ENCODE assay signal across 21 cellular contexts in genomic region chr15:81037952-81038743, GRCh38. TPM values are rescaled to one million over a fixed set of nuclear protein-coding genes. Genes with fewer than 3 reads are reported as not detected.
DNase-seq lines count a peak whose midpoint lies in the region; ATAC-seq, FAIRE-seq and TF ChIP-seq lines count a peak whose summit lies in the region.
"Had no signal": no experiment of that assay in that cellular context is flagged by ENCODE, and none has a peak within 500 bp of the region (broad histone marks: within the 10 kb centered on the region; RNA-seq: fewer than 3 reads in every experiment).

No MANE protein-coding gene starts in this region.

- no peaks in the 10 kb centered on the region for H3K27me3 ChIP-seq in liver (ENCODE audit: control insufficient read depth in 4 of 4, insufficient read depth in 4 of 4, low read length in 3 of 4)
- H3K27me3 ChIP-seq in HepG2 (ENCODE audit: control insufficient read depth in 1 of 2, insufficient read depth in 2 of 2, low read length in 2 of 2), result no peaks in the 10 kb centered on the region; a peak in 2 of 5 replicates
- no peaks in the 10 kb centered on the region for H3K27me3 ChIP-seq in esophagus squamous epithelium
- H3K27me3 ChIP-seq: BE2C had no signal

- TF ChIP-seq RAD21 in liver (IDR thresholded peaks at IDR 0.05) (no peak), HepG2 (CRISPR knock-in tag; IDR thresholded peaks at IDR 0.05) (no peak)

- H3K79me2 ChIP-seq in HepG2 (ENCODE audit: insufficient read depth, low read length), result no peaks in the 10 kb centered on the region

- no peaks in the 10 kb centered on the region for H3K9me3 ChIP-seq in liver (ENCODE audit: control insufficient read depth in 4 of 4, low read length in 3 of 4)
- H3K9me3 ChIP-seq in HepG2 (ENCODE audit: low read length), result no peaks in the 10 kb centered on the region
- H3K9me3 ChIP-seq in esophagus squamous epithelium, result no peaks in the 10 kb centered on the region
- H3K9me3 ChIP-seq: BE2C, SK-N-SH had no signal

- H3K36me3 ChIP-seq in liver (ENCODE audit: control insufficient read depth in 4 of 4, insufficient read depth in 3 of 4, low read depth in 1 of 4, low read length in 3 of 4), result no peaks in the 10 kb centered on the region
- no peaks in the 10 kb centered on the region for H3K36me3 ChIP-seq in HepG2 (replicated peaks in 1 of 2; ENCODE audit: control insufficient read depth in 1 of 2, insufficient read depth in 2 of 2, low read length in 2 of 2)
- H3K36me3 ChIP-seq in esophagus squamous epithelium, result no peaks in the 10 kb centered on the region
- H3K36me3 ChIP-seq: BE2C had no signal

- peaks cover 3% of the 10 kb centered on the region for H3K4me1 Mint-ChIP-seq in osteocyte (ENCODE audit: unreplicated experiment)

- intact Hi-C loops in HepG2 (cut with micrococcal nuclease; ENCODE audit: unreplicated experiment), result no loop called here
- intact Hi-C loops in esophagus squamous epithelium (cut with DNase I), result no loop called here

- no peak for TF ChIP-seq EP300 in HepG2 (IDR thresholded peaks at IDR 0.05; ENCODE audit: low read depth in 2 of 2, low read length in 2 of 2)
- no peak for TF ChIP-seq EP300 in HepG2 (CRISPR knock-in tag; IDR thresholded peaks at IDR 0.05; ENCODE audit: borderline replicate concordance)

- H3K9ac ChIP-seq in liver (ENCODE audit: low read depth in 1 of 2, low read length in 2 of 2) (peak overlapping the region in 1 of 2 donors; percentile 51), HepG2 (ENCODE audit: insufficient read depth, low read depth, low read length) (no peak overlapping the region)
- H3K9ac ChIP-seq: SK-N-SH had no signal

- in situ Hi-C loops in HepG2 (cut with HindIII; ENCODE audit: extremely low pct_ligation_motif_present, low pct_unique_long_range_greater_than_20kb), result no loop called here

- H3K27me3 Mint-ChIP-seq in osteocyte (ENCODE audit: unreplicated experiment), result no peaks in the 10 kb centered on the region
- H3K27me3 Mint-ChIP-seq: CD4-positive, CD25-positive, alpha-beta regulatory T cell had no signal

- H3K27ac ChIP-seq in liver (ENCODE audit: low read depth in 1 of 2, low read length in 2 of 2), result peak overlapping the region; percentile 89
- no peak overlapping the region for H3K27ac ChIP-seq in HepG2 (ENCODE audit: extremely low read length, insufficient read depth, low read length)
- H3K27ac ChIP-seq in esophagus squamous epithelium, result peak overlapping the region in 3 of 4 donors; percentile 9 to 56 (median 51)

- H3K4me3 ChIP-seq in liver (ENCODE audit: low read depth in 1 of 3, low read length in 3 of 3) (no peak overlapping the region), HepG2 (replicated peaks in 1 of 3; ENCODE audit: insufficient read depth in 1 of 3, low read depth in 2 of 3, low read length in 3 of 3) (no peak overlapping the region), esophagus squamous epithelium (no peak overlapping the region)

- TF ChIP-seq POLR2A in HepG2 (IDR thresholded peaks at IDR 0.05; ENCODE audit: insufficient read depth in 1 of 2, low read depth in 2 of 2, low read length in 2 of 2) (no peak), esophagus squamous epithelium (IDR thresholded peaks at IDR 0.05) (no peak)

- H4K20me1 ChIP-seq in HepG2 (ENCODE audit: insufficient read depth, low read length), result no peaks in the 10 kb centered on the region

- DNase-seq in HepG2 (ENCODE audit: low spot score), result no peak
- no peak for DNase-seq in esophagus squamous epithelium (lab: John Stamatoyannopoulos, UW)
- peak; percentile 73 for DNase-seq in osteocyte (ENCODE audit: extremely low spot score, unreplicated experiment)
- no peak for DNase-seq in epidermal melanocyte (ENCODE audit: insufficient read length, low spot score)
- DNase-seq in HuH-7 (ENCODE audit: low spot score), result no peak
- DNase-seq: BE2C; CD4-positive, CD25-positive, alpha-beta regulatory T cell; EL; GF-D8; NCI-H1092 treated with DMSO at 0.1 percent for 48 hours; NCI-H1436 treated with DMSO at 0.1 percent for 48 hours; NCI-H1930; NCI-H2227 treated with DMSO at 0.1 percent for 48 hours; NCI-H510A; NCI-H774; SIG-M5; SK-N-SH had no signal

- no TSS peak for BruUV-seq in HepG2 (replicated peaks; lab: Mats Ljungman, UMichigan)

- no peak overlapping the region for H3K4me2 ChIP-seq in HepG2 (ENCODE audit: low read depth, low read length)
- H3K4me2 ChIP-seq: SK-N-SH had no signal

- no peaks in the 10 kb centered on the region for H3K9me3 Mint-ChIP-seq in osteocyte (ENCODE audit: unreplicated experiment)

- H2AFZ ChIP-seq in HepG2 (ENCODE audit: low read length), result no peak overlapping the region

- ATAC-seq in HepG2, result no peak
- no peak for ATAC-seq in GM21619 (IDR thresholded peaks at IDR 0.05; ENCODE audit: unreplicated experiment)
- ATAC-seq: Panc1 had no signal

- CTCF ChIA-PET in HepG2 (lab: Yijun Ruan, JAX; ENCODE audit: low intra/inter-chr PET ratio, low total read pairs), result no interaction called here

- FAIRE-seq in HepG2 (lab: Jason Lieb, UNC), result no peak
- FAIRE-seq: H54 had no signal

- no peak overlapping the region for H3K4me3 Mint-ChIP-seq in osteocyte (ENCODE audit: unreplicated experiment)

- POLR2A ChIA-PET in HepG2 (lab: Yijun Ruan, JAX), result no interaction called here

- no peak overlapping the region for H3K27ac Mint-ChIP-seq in osteocyte (ENCODE audit: unreplicated experiment)

- H3K36me3 Mint-ChIP-seq in osteocyte (ENCODE audit: unreplicated experiment), result no peaks in the 10 kb centered on the region
- H3K36me3 Mint-ChIP-seq: CD4-positive, CD25-positive, alpha-beta regulatory T cell had no signal

- WGBS in liver, result 70% methylated on average over 14 of the region's 14 CpGs
- 43% methylated on average over 14 of the region's 14 CpGs for WGBS in HepG2 (ENCODE audit: low lambda C conversion rate)
- 80 to 86% methylated on average over 6 to 8 of the region's 14 CpGs for WGBS in esophagus squamous epithelium, 2 donors

- no peak for TF ChIP-seq CTCF in liver (IDR thresholded peaks at IDR 0.05; ENCODE audit: low read depth, low read length, missing input control)
- TF ChIP-seq CTCF in HepG2 (CRISPR knock-in tag; IDR thresholded peaks at IDR 0.05), result no peak
- TF ChIP-seq CTCF in esophagus squamous epithelium (IDR thresholded peaks at IDR 0.05), result no peak
- no peak for TF ChIP-seq CTCF in osteocyte (IDR thresholded peaks at IDR 0.05)

- peaks cover 4 to 50% (median 29%) of the 10 kb centered on the region in 4 donors for H3K4me1 ChIP-seq in liver (ENCODE audit: control insufficient read depth in 4 of 4, insufficient read depth in 4 of 4, low read length in 3 of 4)
- no peaks in the 10 kb centered on the region for H3K4me1 ChIP-seq in HepG2 (ENCODE audit: insufficient read depth, low read length)
- peaks cover 5 to 31% (median 16%) of the 10 kb centered on the region in 3 donors for H3K4me1 ChIP-seq in esophagus squamous epithelium
- H3K4me1 ChIP-seq: BE2C had no signal

RNA-seq across cellular contexts. Expression of gene TLNRD1, which starts 37.4 kb away (rescaled TPM):
- total RNA-seq in liver (1 to 10 TPM; 3.5 to 5.8 TPM), HepG2 (2016; rRNA removed; fragmentation: Illumina TruSeq; extraction: Trizol) (4.6 and 5.3 TPM in 2 replicates), esophagus squamous epithelium (10 to 100 TPM; 17.2 to 57.8 (median 22.6) TPM), osteocyte (10.6 and 11.5 TPM in 2 replicates)
- polyA plus RNA-seq in liver (1 to 10 TPM; 1.1 to 3.0 TPM), HepG2 (2011; rRNA removed) (3.4 and 4.7 TPM in 2 replicates)
- 0.81 and 0.88 TPM in 2 replicates for total RNA-seq in HepG2 (2016; cell fraction: cytosol; rRNA removed; fragmentation: Illumina TruSeq; extraction: Trizol; ENCODE audit: low read depth)
- 3.8 and 5.0 TPM in 2 replicates for total RNA-seq in HepG2 (2016; cell fraction: insoluble cytoplasmic fraction; rRNA removed; fragmentation: Illumina TruSeq; extraction: Trizol)
- 2.9 and 3.4 TPM in 2 replicates for total RNA-seq in HepG2 (2016; cell fraction: membrane; rRNA removed; fragmentation: Illumina TruSeq; extraction: Trizol)
- total RNA-seq in HepG2 (2016; cell fraction: nucleus; rRNA removed; fragmentation: Illumina TruSeq; extraction: Trizol), result 4.2 and 4.3 TPM in 2 replicates
- 3.7 and 6.6 TPM in 2 replicates for polyA plus RNA-seq in HepG2 (2011; cell fraction: cytosol; rRNA removed)
- 4.0 and 4.6 TPM in 2 replicates for polyA plus RNA-seq in HepG2 (2011; cell fraction: nucleus; rRNA removed)
- polyA plus RNA-seq in HepG2 (2012), result 3.5 and 4.5 TPM in 2 replicates
- 0.63 and 0.80 TPM in 2 replicates for polyA plus RNA-seq in HepG2 (2016; cell fraction: cytosol; fragmentation: Illumina TruSeq; extraction: Trizol; ENCODE audit: low read depth)
- 6.0 and 6.7 TPM in 2 replicates for polyA plus RNA-seq in HepG2 (2016; cell fraction: insoluble cytoplasmic fraction; fragmentation: Illumina TruSeq; extraction: Trizol; ENCODE audit: low read depth)
- 3.0 and 3.5 TPM in 2 replicates for polyA plus RNA-seq in HepG2 (2016; cell fraction: membrane; fragmentation: Illumina TruSeq; extraction: Trizol; ENCODE audit: low read depth)
- 5.2 and 5.5 TPM in 2 replicates for polyA plus RNA-seq in HepG2 (2016; cell fraction: nucleus; fragmentation: Illumina TruSeq; extraction: Trizol; ENCODE audit: insufficient read depth, low read depth)
- polyA minus RNA-seq in HepG2 (2011; rRNA and poly(A)+ RNA removed; ENCODE audit: low replicate concordance), result 8.0 and 12.3 TPM in 2 replicates
- polyA minus RNA-seq in HepG2 (2011; cell fraction: cytosol; rRNA and poly(A)+ RNA removed), result 6.8 and 6.9 TPM in 2 replicates
- polyA minus RNA-seq in HepG2 (2011; cell fraction: nucleus; rRNA and poly(A)+ RNA removed), result 6.1 and 7.1 TPM in 2 replicates

RNA-seq across cellular contexts. Expression of gene MESD, which starts 48.5 kb away (rescaled TPM):
- total RNA-seq in liver, result 10 to 100 TPM; 15.3 to 16.4 TPM
- polyA plus RNA-seq in liver, result 10 to 100 TPM; 17.7 to 24.0 TPM
- total RNA-seq in HepG2 (2016; rRNA removed; fragmentation: Illumina TruSeq; extraction: Trizol), result 24.9 and 46.2 TPM in 2 replicates
- total RNA-seq in HepG2 (2016; cell fraction: cytosol; rRNA removed; fragmentation: Illumina TruSeq; extraction: Trizol; ENCODE audit: low read depth), result 6.0 and 7.2 TPM in 2 replicates
- total RNA-seq in HepG2 (2016; cell fraction: insoluble cytoplasmic fraction; rRNA removed; fragmentation: Illumina TruSeq; extraction: Trizol), result 24.0 and 45.8 TPM in 2 replicates
- 11.5 and 12.8 TPM in 2 replicates for total RNA-seq in HepG2 (2016; cell fraction: membrane; rRNA removed; fragmentation: Illumina TruSeq; extraction: Trizol)
- 41.1 and 48.6 TPM in 2 replicates for total RNA-seq in HepG2 (2016; cell fraction: nucleus; rRNA removed; fragmentation: Illumina TruSeq; extraction: Trizol)
- 15.6 and 18.0 TPM in 2 replicates for polyA plus RNA-seq in HepG2 (2011; rRNA removed)
- 13.8 and 19.5 TPM in 2 replicates for polyA plus RNA-seq in HepG2 (2011; cell fraction: cytosol; rRNA removed)
- 8.5 and 10.8 TPM in 2 replicates for polyA plus RNA-seq in HepG2 (2011; cell fraction: nucleus; rRNA removed)
- polyA plus RNA-seq in HepG2 (2012), result 29.6 and 30.4 TPM in 2 replicates
- 4.9 and 5.0 TPM in 2 replicates for polyA plus RNA-seq in HepG2 (2016; cell fraction: cytosol; fragmentation: Illumina TruSeq; extraction: Trizol; ENCODE audit: low read depth)
- 28.6 and 28.9 TPM in 2 replicates for polyA plus RNA-seq in HepG2 (2016; cell fraction: insoluble cytoplasmic fraction; fragmentation: Illumina TruSeq; extraction: Trizol; ENCODE audit: low read depth)
- polyA plus RNA-seq in HepG2 (2016; cell fraction: membrane; fragmentation: Illumina TruSeq; extraction: Trizol; ENCODE audit: low read depth), result 9.0 and 9.2 TPM in 2 replicates
- 72.4 and 79.7 TPM in 2 replicates for polyA plus RNA-seq in HepG2 (2016; cell fraction: nucleus; fragmentation: Illumina TruSeq; extraction: Trizol; ENCODE audit: insufficient read depth, low read depth)
- polyA minus RNA-seq in HepG2 (2011; rRNA and poly(A)+ RNA removed; ENCODE audit: low replicate concordance), result 9.9 and 11.1 TPM in 2 replicates
- 14.4 and 18.5 TPM in 2 replicates for polyA minus RNA-seq in HepG2 (2011; cell fraction: cytosol; rRNA and poly(A)+ RNA removed)
- 20.6 and 20.8 TPM in 2 replicates for polyA minus RNA-seq in HepG2 (2011; cell fraction: nucleus; rRNA and poly(A)+ RNA removed)
- 10 to 100 TPM; 13.8 to 25.4 (median 19.1) TPM for total RNA-seq in esophagus squamous epithelium
- total RNA-seq in osteocyte, result 25.3 and 26.3 TPM in 2 replicates
